19 cellular contexts compared by ENCODE assay signal in genomic region chr11:31254411-31254810, GRCh38.
DNase-seq lines count a peak whose midpoint lies in the region; ATAC-seq and TF ChIP-seq lines count a peak whose summit lies in the region.
"Had no signal": no experiment of that assay in that cellular context is flagged by ENCODE, and none has a peak within 500 bp of the region (broad histone marks: within the 10 kb centered on the region; RNA-seq: fewer than 3 reads in every experiment).

No MANE protein-coding gene starts in this region.

- H3K27ac ChIP-seq in RWPE2 (ENCODE audit: poor library complexity, severe bottlenecking) = no peak overlapping the region
- H3K27ac ChIP-seq in epithelial cell of prostate = no peak overlapping the region
- H3K27ac ChIP-seq in transverse colon = no peak overlapping the region
- H3K27ac ChIP-seq in vagina = no peak overlapping the region
- H3K27ac ChIP-seq: SK-N-MC had no signal

- H3K9me3 ChIP-seq in RWPE2 (ENCODE audit: severe bottlenecking) (no peaks in the 10 kb centered on the region), transverse colon (no peaks in the 10 kb centered on the region), vagina (no peaks in the 10 kb centered on the region)
- H3K9me3 ChIP-seq: BE2C had no signal

- H3K27me3 ChIP-seq in RWPE2 (ENCODE audit: insufficient read depth, poor library complexity, severe bottlenecking) (no peaks in the 10 kb centered on the region), transverse colon (no peaks in the 10 kb centered on the region), vagina (no peaks in the 10 kb centered on the region)
- H3K27me3 ChIP-seq: BE2C had no signal

- no peaks in the 10 kb centered on the region for H3K36me3 ChIP-seq in RWPE2 (ENCODE audit: low read depth)
- no peaks in the 10 kb centered on the region for H3K36me3 ChIP-seq in transverse colon
- no peaks in the 10 kb centered on the region for H3K36me3 ChIP-seq in vagina
- H3K36me3 ChIP-seq: BE2C had no signal

- no peak for TF ChIP-seq EP300 in transverse colon (IDR thresholded peaks at IDR 0.05; ENCODE audit: low read depth)

- H3K4me1 ChIP-seq in RWPE2 (ENCODE audit: insufficient read depth, poor library complexity, severe bottlenecking) (no peaks in the 10 kb centered on the region), transverse colon (no peaks in the 10 kb centered on the region), vagina (no peaks in the 10 kb centered on the region)
- H3K4me1 ChIP-seq: BE2C had no signal

- DNase-seq in LHCN-M2 (ENCODE audit: low read depth) = peak; percentile 39
- no peak for DNase-seq in RWPE2 (ENCODE audit: low spot score)
- peak; percentile 69 for DNase-seq in epithelial cell of prostate (ENCODE audit: low read depth, low spot score)
- peak; percentile 87 for DNase-seq in renal cortical epithelial cell (ENCODE audit: low read depth)
- DNase-seq in transverse colon = no peak
- no peak for DNase-seq in vagina (ENCODE audit: extremely low spot score in 2 of 2)
- DNase-seq: activated CD4-positive, CD25-positive, alpha-beta regulatory T cell treated with anti-CD3 and anti-CD28 coated beads, Interleukin-2, amount 50 U/mL, for 72 hours; activated naive CD8-positive, alpha-beta T cell treated with anti-CD3 and anti-CD28 coated beads for 36 hours; BE2C; effector CD4-positive, alpha-beta T cell; left cardiac atrium; NCI-H2081 treated with DMSO at 0.1 percent for 48 hours; NCI-H526; PC-3; stimulated activated CD8-positive, alpha-beta memory T cell treated with anti-CD3 and anti-CD28 coated beads, Interleukin-4, amount 100 ng/mL, for 48 hours; T-helper 9 cell had no signal

- H3K4me3 ChIP-seq in RWPE2 (ENCODE audit: severe bottlenecking) (no peak overlapping the region), transverse colon (no peak overlapping the region), vagina (no peak overlapping the region)
- H3K4me3 ChIP-seq: SK-N-MC had no signal

- ATAC-seq in RWPE2 (ENCODE audit: low read depth) = peak; percentile 41; the same call in 1 of the 3 replicates
- no peak for ATAC-seq in HG03521 (IDR thresholded peaks at IDR 0.05; ENCODE audit: unreplicated experiment)
- ATAC-seq: HepG2, left cardiac atrium, PC-3 had no signal

- no peak for TF ChIP-seq CTCF in RWPE2 (IDR thresholded peaks at IDR 0.05; ENCODE audit: poor library complexity, severe bottlenecking)
- no peak for TF ChIP-seq CTCF in transverse colon (IDR thresholded peaks at IDR 0.05)
- no peak for TF ChIP-seq CTCF in vagina (IDR thresholded peaks at IDR 0.05)

- TF ChIP-seq POLR2A in transverse colon (IDR thresholded peaks at IDR 0.05) = no peak
- TF ChIP-seq POLR2A in vagina (IDR thresholded peaks at IDR 0.05) = no peak

- in situ Hi-C loops in transverse colon (cut with MboI; ENCODE audit: low pct_ligation_motif_present in 1 of 4, low pct_unique_long_range_greater_than_20kb in 1 of 4, low sequenced_read_pairs in 3 of 4) = no loop called here

- intact Hi-C loops in transverse colon (cut with DNase I; ENCODE audit: low total_unique reads) (no loop called here), vagina (cut with DNase I) (no loop called here)

Comparison
In these comparisons a context has a peak if more than half of its experiments do, and no peak if none do; other contexts are left out.
1. DNase-seq: peak in LHCN-M2 (single experiment), epithelial cell of prostate (single experiment) and renal cortical epithelial cell (single experiment); none in RWPE2 (single experiment), transverse colon (single experiment) and vagina (0 of 2).